In genomic region chr5:176416965-176417364, GRCh38 we compare ENCODE assay signal across 9 cellular contexts. TPM values are rescaled to one million over a fixed set of nuclear protein-coding genes. Genes with fewer than 3 reads are reported as not detected.
DNase-seq lines count a peak whose midpoint lies in the region; ATAC-seq, FAIRE-seq and TF ChIP-seq lines count a peak whose summit lies in the region.
"Had no signal": no experiment of that assay in that cellular context is flagged by ENCODE, and none has a peak within 500 bp of the region (broad histone marks: within the 10 kb centered on the region; RNA-seq: fewer than 3 reads in every experiment).

No MANE protein-coding gene starts in this region.

- H3K9ac ChIP-seq in kidney (ENCODE audit: low read length in 2 of 2) = peak overlapping the region; percentile 26 to 75

- H3K4me3 Mint-ChIP-seq in activated T-cell treated with anti-CD3 and anti-CD28 coated beads, Interleukin-2, amount 50 U/mL, for 4 hours = peak overlapping the region; percentile 61

- TF ChIP-seq CTCF in kidney (IDR thresholded peaks at IDR 0.05; ENCODE audit: borderline replicate concordance, extremely low read depth, insufficient read depth) (no peak), stomach (IDR thresholded peaks at IDR 0.05) (no peak)

- no peak for TF ChIP-seq EP300 in stomach (IDR thresholded peaks at IDR 0.05)

- H3K27ac ChIP-seq in kidney (ENCODE audit: low read depth in 2 of 2, low read length in 2 of 2) = peak overlapping the region in 1 of 2 donors; percentile 39
- peak overlapping the region in 4 of 5 donors; percentile 79 to 96 (median 95) for H3K27ac ChIP-seq in stomach

- peaks cover 3% of the 10 kb centered on the region for H3K36me3 Mint-ChIP-seq in activated T-cell treated with anti-CD3 and anti-CD28 coated beads, Interleukin-2, amount 50 U/mL, for 4 hours (ENCODE audit: insufficient read depth)

- peaks cover 34% of the 10 kb centered on the region for H3K4me1 Mint-ChIP-seq in activated T-cell treated with anti-CD3 and anti-CD28 coated beads, Interleukin-2, amount 50 U/mL, for 4 hours (ENCODE audit: low read depth)

- TF ChIP-seq POLR2A in stomach (IDR thresholded peaks at IDR 0.05) = no peak

- no peak for ATAC-seq in activated T-cell treated with anti-CD3 and anti-CD28 coated beads, Interleukin-2, amount 50 U/mL, for 4 hours

- 81 to 89% (median 86%) methylated on average over 11 of the region's 11 CpGs for WGBS in stomach, 5 donors

- H3K27me3 Mint-ChIP-seq in activated T-cell treated with anti-CD3 and anti-CD28 coated beads, Interleukin-2, amount 50 U/mL, for 4 hours (ENCODE audit: low read depth) = peaks cover 5% of the 10 kb centered on the region

- no peaks in the 10 kb centered on the region for H3K9me3 Mint-ChIP-seq in activated T-cell treated with anti-CD3 and anti-CD28 coated beads, Interleukin-2, amount 50 U/mL, for 4 hours

- no peaks in the 10 kb centered on the region for H3K27me3 ChIP-seq in stomach

- DNase-seq in NCI-H82 (lab: John Stamatoyannopoulos, UW) (peak; percentile 52), NCI-H82 treated with DMSO at 0.1 percent for 48 hours (lab: John Stamatoyannopoulos, UW; ENCODE audit: unreplicated experiment) (no peak), kidney (no peak), stomach (no peak), SKM-1 (lab: John Stamatoyannopoulos, UW; ENCODE audit: unreplicated experiment) (no peak), HPDE6-E6E7 (ENCODE audit: extremely low spot score) (no peak), NCI-H774 (lab: John Stamatoyannopoulos, UW) (no peak)
- no peak for DNase-seq in activated T-cell treated with anti-CD3 and anti-CD28 coated beads, Interleukin-2, amount 50 U/mL, for 4 hours

- H3K36me3 ChIP-seq in kidney (ENCODE audit: control insufficient read depth in 1 of 2, insufficient read depth in 2 of 2, low read length in 2 of 2) (no peaks in the 10 kb centered on the region), stomach (no peaks in the 10 kb centered on the region)

- H3K9me3 ChIP-seq in kidney (ENCODE audit: control insufficient read depth in 1 of 2, low read length in 2 of 2) (no peaks in the 10 kb centered on the region), stomach (no peaks in the 10 kb centered on the region)

- H3K4me3 ChIP-seq in kidney (ENCODE audit: low read length in 2 of 2) = peak overlapping the region; percentile 44 to 59
- peak overlapping the region; percentile 84 to 99 (median 94) for H3K4me3 ChIP-seq in stomach

- no peak for FAIRE-seq in kidney (lab: Jason Lieb, UNC)
- FAIRE-seq: A204.1 had no signal

- intact Hi-C loops in kidney (cut with DNase I) (no loop called here), stomach (cut with DNase I; ENCODE audit: low total_unique reads) (no loop called here)

- H3K4me1 ChIP-seq in kidney (ENCODE audit: control insufficient read depth in 1 of 2, insufficient read depth in 1 of 2, low read depth in 1 of 2, low read length in 2 of 2) (peaks cover 5 to 13% of the 10 kb centered on the region in 2 donors), stomach (peaks cover 45 to 49% (median 47%) of the 10 kb centered on the region in 4 donors)

RNA-seq across cellular contexts. Expression of gene CLTB, which starts 0.6 kb away (rescaled TPM):
- total RNA-seq in activated T-cell treated with anti-CD3 and anti-CD28 coated beads, Interleukin-2, amount 50 U/mL, for 4 hours = 100 to 1,000 TPM; 121 to 133 (median 123) TPM
- total RNA-seq in kidney (76.3 TPM), stomach (100 to 1,000 TPM in 4 of 5 donors, 10 to 100 TPM in 1; 81.9 to 427 (median 179) TPM)
- polyA plus RNA-seq in kidney (ENCODE audit: insufficient read depth, low read depth, low replicate concordance) (151 TPM), stomach (100 to 1,000 TPM; 171 to 280 (median 274) TPM)

RNA-seq across cellular contexts. Expression of gene HIGD2A, which starts 28.4 kb away (rescaled TPM):
- total RNA-seq in activated T-cell treated with anti-CD3 and anti-CD28 coated beads, Interleukin-2, amount 50 U/mL, for 4 hours = 100 to 1,000 TPM in 1 of 3 donors, 10 to 100 TPM in 2; 87.5 to 101 (median 95.8) TPM
- 105 TPM for total RNA-seq in kidney
- 344 TPM for polyA plus RNA-seq in kidney (ENCODE audit: insufficient read depth, low read depth, low replicate concordance)
- 100 to 1,000 TPM in 4 of 5 donors, 10 to 100 TPM in 1; 47.2 to 233 (median 181) TPM for total RNA-seq in stomach
- 100 to 1,000 TPM; 207 to 248 (median 243) TPM for polyA plus RNA-seq in stomach

RNA-seq across cellular contexts. Expression of gene NOP16, which starts 28.6 kb away (rescaled TPM):
- total RNA-seq in activated T-cell treated with anti-CD3 and anti-CD28 coated beads, Interleukin-2, amount 50 U/mL, for 4 hours = 100 to 1,000 TPM; 247 to 262 (median 255) TPM
- total RNA-seq in kidney (18.1 TPM), stomach (10 to 100 TPM in 2 of 5 donors, 1 to 10 TPM in 2, not detected in 1; 4.3 to 55.8 (median 9.2) TPM)
- polyA plus RNA-seq in kidney (ENCODE audit: insufficient read depth, low read depth, low replicate concordance) (32.1 TPM), stomach (10 to 100 TPM; 30.9 to 55.5 (median 38.0) TPM)

RNA-seq across cellular contexts. Expression of gene FAF2, which starts 31.2 kb away (rescaled TPM):
- 10 to 100 TPM; 43.0 to 50.1 (median 43.2) TPM for total RNA-seq in activated T-cell treated with anti-CD3 and anti-CD28 coated beads, Interleukin-2, amount 50 U/mL, for 4 hours
- 31.7 TPM for total RNA-seq in kidney
- 11.1 TPM for polyA plus RNA-seq in kidney (ENCODE audit: insufficient read depth, low read depth, low replicate concordance)
- total RNA-seq in stomach = 10 to 100 TPM; 20.6 to 57.2 (median 39.3) TPM
- 10 to 100 TPM in 1 of 3 donors, 1 to 10 TPM in 2; 5.7 to 11.9 (median 9.8) TPM for polyA plus RNA-seq in stomach

RNA-seq across cellular contexts. Expression of gene ARL10, which starts 51.7 kb away (rescaled TPM):
- total RNA-seq in activated T-cell treated with anti-CD3 and anti-CD28 coated beads, Interleukin-2, amount 50 U/mL, for 4 hours = 1 to 10 TPM; 7.0 to 8.6 (median 7.9) TPM
- total RNA-seq in kidney (6.2 TPM), stomach (1 to 10 TPM; 1.2 to 9.9 (median 3.0) TPM)
- polyA plus RNA-seq in kidney (ENCODE audit: insufficient read depth, low read depth, low replicate concordance) (2.9 TPM), stomach (1 to 10 TPM in 2 of 3 donors, under 1 TPM in 1; 0.31 to 3.5 (median 1.4) TPM)

Comparison
In these comparisons a context has a peak if more than half of its experiments do, and no peak if none do; other contexts are left out.
1. RNA of gene NOP16, which starts 28.6 kb away (total RNA-seq): 247 to 262 TPM in activated T-cell treated with anti-CD3 and anti-CD28 coated beads, Interleukin-2, amount 50 U/mL, for 4 hours; 18.1 TPM in kidney (single experiment) and 4.3 to 55.8 TPM in stomach; every median in the first group is over 4 times any median in the second.